In genomic region chr15:92098869-92099268, GRCh38 we compare ENCODE assay signal across 19 cellular contexts.
DNase-seq lines count a peak whose midpoint lies in the region; ATAC-seq and TF ChIP-seq lines count a peak whose summit lies in the region.
"Had no signal": no experiment of that assay in that cellular context is flagged by ENCODE, and none has a peak within 500 bp of the region (broad histone marks: within the 10 kb centered on the region; RNA-seq: fewer than 3 reads in every experiment).

No MANE protein-coding gene starts in this region.

- H4K20me1 ChIP-seq in neural progenitor cell (ENCODE audit: low read depth), result no peaks in the 10 kb centered on the region

- no peak overlapping the region for H3K27ac Mint-ChIP-seq in neural progenitor cell
- H3K27ac Mint-ChIP-seq: activated CD4-positive, alpha-beta T cell treated with anti-CD3 and anti-CD28 coated beads, Interleukin-2, amount 10 ng/mL, durations not matched to agents 7 days and 5 days; activated naive CD8-positive, alpha-beta T cell treated with anti-CD3 and anti-CD28 coated beads, Interleukin-2, amount 50 U/mL, for 24 hours; T-helper 1 cell treated with Interleukin-12 subunit alpha and Interleukin-12 subunit beta and Interleukin-4 antibody, amounts not matched to agents 30 μg/mL and 1 μg/mL, for 36 hours had no signal

- peaks cover 7% of the 10 kb centered on the region for H3K36me3 ChIP-seq in left ventricle myocardium inferior
- no peaks in the 10 kb centered on the region for H3K36me3 ChIP-seq in neural progenitor cell
- H3K36me3 ChIP-seq in gastrocnemius medialis, result no peaks in the 10 kb centered on the region
- H3K36me3 ChIP-seq: BE2C, pancreas, Peyer's patch, thoracic aorta had no signal

- CTCF ChIA-PET in GM10248 (lab: Yijun Ruan, JAX), result interaction anchor here (0.8 to 3.6 kb wide), 10 partner anchors 9 to 616 kb away, joined by 3 to 21 read pairs (median 3); no protein-coding TSS in a partner anchor

- POLR2A ChIA-PET in GM10248 (lab: Yijun Ruan, JAX), result no interaction called here

- H3K4me3 Mint-ChIP-seq in neural progenitor cell, result no peak overlapping the region
- H3K4me3 Mint-ChIP-seq: activated CD4-positive, alpha-beta T cell treated with anti-CD3 and anti-CD28 coated beads, Interleukin-2, amount 10 ng/mL, durations not matched to agents 7 days and 5 days; activated naive CD8-positive, alpha-beta T cell treated with anti-CD3 and anti-CD28 coated beads, Interleukin-2, amount 50 U/mL, for 24 hours; activated T-cell treated with anti-CD3 and anti-CD28 coated beads, Interleukin-2, amount 50 U/mL, for 4 hours; T-helper 1 cell treated with Interleukin-12 subunit alpha and Interleukin-12 subunit beta and Interleukin-4 antibody, amounts not matched to agents 30 μg/mL and 1 μg/mL, for 36 hours had no signal

- peaks cover 4% of the 10 kb centered on the region for H3F3A ChIP-seq in neural progenitor cell (ENCODE audit: low read depth)

- peak in 10 of 14 donors; percentile 9 to 60 (median 34) for DNase-seq in C1 segment of cervical spinal cord (lab: John Stamatoyannopoulos, UW)
- peak in 40 of 56 donors; percentile 3 to 84 (median 41) for DNase-seq in amygdala (lab: John Stamatoyannopoulos, UW)
- peak; percentile 41 for DNase-seq in left ventricle myocardium inferior
- DNase-seq in neural progenitor cell (ENCODE audit: low spot score), result peak; percentile 65
- DNase-seq in NCI-H526 treated with DMSO at 0.1 percent for 48 hours (lab: John Stamatoyannopoulos, UW), result no peak
- no peak for DNase-seq in gastrocnemius medialis
- no peak for DNase-seq in GM10248 (ENCODE audit: extremely low spot score)
- DNase-seq in UCSD-AML1 (lab: John Stamatoyannopoulos, UW; ENCODE audit: unreplicated experiment), result no peak
- DNase-seq: activated CD4-positive, alpha-beta T cell treated with anti-CD3 and anti-CD28 coated beads, Interleukin-2, amount 10 ng/mL, durations not matched to agents 7 days and 5 days; activated naive CD8-positive, alpha-beta T cell treated with anti-CD3 and anti-CD28 coated beads, Interleukin-2, amount 50 U/mL, for 24 hours; activated T-cell treated with anti-CD3 and anti-CD28 coated beads, Interleukin-2, amount 50 U/mL, for 4 hours; BE2C; cerebellar nuclear complex; NCI-H1417; NCI-H69; pancreas; Peyer's patch had no signal

- peaks cover 31% of the 10 kb centered on the region for H3K4me1 Mint-ChIP-seq in neural progenitor cell

- H3K27me3 ChIP-seq in left ventricle myocardium inferior (ENCODE audit: low read depth) (no peaks in the 10 kb centered on the region), neural progenitor cell (no peaks in the 10 kb centered on the region), gastrocnemius medialis (no peaks in the 10 kb centered on the region)
- H3K27me3 ChIP-seq: BE2C, pancreas, Peyer's patch had no signal

- H3K27ac ChIP-seq in left ventricle myocardium inferior (replicated peaks) (no peak overlapping the region), neural progenitor cell (no peak overlapping the region), gastrocnemius medialis (no peak overlapping the region)
- H3K27ac ChIP-seq: pancreas, Peyer's patch, thoracic aorta had no signal

- TF ChIP-seq CTCF in left ventricle myocardium inferior (IDR thresholded peaks at IDR 0.05; ENCODE audit: borderline replicate concordance) (peak; percentile 7), neural progenitor cell (IDR thresholded peaks at IDR 0.05) (peak; percentile 40), gastrocnemius medialis (IDR thresholded peaks at IDR 0.05 in 4 of 5, conservative IDR thresholded peaks at IDR 0.05 in 1 of 5) (no peak), GM10248 (IDR thresholded peaks at IDR 0.05; ENCODE audit: control extremely low read depth, extremely low read depth, low read depth, missing control alignments) (no peak)

- H3K36me3 Mint-ChIP-seq in neural progenitor cell, result no peaks in the 10 kb centered on the region

- H3K9ac ChIP-seq in neural progenitor cell, result no peak overlapping the region

- no peak for TF ChIP-seq POLR2A in gastrocnemius medialis (IDR thresholded peaks at IDR 0.05)

- peaks cover 4% of the 10 kb centered on the region for H3K27me3 Mint-ChIP-seq in neural progenitor cell (ENCODE audit: insufficient read depth, low read depth)
- H3K27me3 Mint-ChIP-seq: activated CD4-positive, alpha-beta T cell treated with anti-CD3 and anti-CD28 coated beads, Interleukin-2, amount 10 ng/mL, durations not matched to agents 7 days and 5 days; activated naive CD8-positive, alpha-beta T cell treated with anti-CD3 and anti-CD28 coated beads, Interleukin-2, amount 50 U/mL, for 24 hours had no signal

- H3K9me3 Mint-ChIP-seq in neural progenitor cell, result peaks cover 3% of the 10 kb centered on the region
- H3K9me3 Mint-ChIP-seq: activated naive CD8-positive, alpha-beta T cell treated with anti-CD3 and anti-CD28 coated beads, Interleukin-2, amount 50 U/mL, for 24 hours; activated T-cell treated with anti-CD3 and anti-CD28 coated beads, Interleukin-2, amount 50 U/mL, for 4 hours; T-helper 1 cell treated with Interleukin-12 subunit alpha and Interleukin-12 subunit beta and Interleukin-4 antibody, amounts not matched to agents 30 μg/mL and 1 μg/mL, for 36 hours had no signal

- in situ Hi-C loops in gastrocnemius medialis (cut with MboI; ENCODE audit: low sequenced_read_pairs in 4 of 4), result loop anchor here in 3 of 4 donors (25.0 kb wide), 2 partner anchors 262 to 613 kb away; no protein-coding TSS in a partner anchor

- H3K79me2 ChIP-seq in neural progenitor cell (ENCODE audit: low read depth), result no peaks in the 10 kb centered on the region

- no peak overlapping the region for H3K4me3 ChIP-seq in left ventricle myocardium inferior
- no peak overlapping the region for H3K4me3 ChIP-seq in neural progenitor cell
- no peak overlapping the region for H3K4me3 ChIP-seq in gastrocnemius medialis
- H3K4me3 ChIP-seq: pancreas, Peyer's patch, thoracic aorta had no signal

- no peak for ATAC-seq in gastrocnemius medialis
- ATAC-seq: activated naive CD8-positive, alpha-beta T cell treated with anti-CD3 and anti-CD28 coated beads, Interleukin-2, amount 50 U/mL, for 24 hours; activated T-cell treated with anti-CD3 and anti-CD28 coated beads, Interleukin-2, amount 50 U/mL, for 4 hours had no signal

- H3K4me2 ChIP-seq in neural progenitor cell, result no peak overlapping the region

- intact Hi-C loops in left ventricle myocardium inferior (cut with micrococcal nuclease) (loop anchor here (5.0 kb wide), 1 partner anchor 128 kb away; no protein-coding TSS in a partner anchor), gastrocnemius medialis (cut with DNase I; ENCODE audit: low total_unique reads) (loop anchor here (5.0 to 10.0 kb wide), 3 partner anchors 128 to 616 kb away; no protein-coding TSS in a partner anchor)

- peak overlapping the region; percentile 83 for H2AFZ ChIP-seq in neural progenitor cell (replicated peaks)

- H3K9me3 ChIP-seq in left ventricle myocardium inferior (replicated peaks), result no peaks in the 10 kb centered on the region
- H3K9me3 ChIP-seq in neural progenitor cell (ENCODE audit: low read depth), result no peaks in the 10 kb centered on the region
- no peaks in the 10 kb centered on the region for H3K9me3 ChIP-seq in gastrocnemius medialis
- H3K9me3 ChIP-seq: BE2C, pancreas, Peyer's patch, thoracic aorta had no signal

- peaks cover 22% of the 10 kb centered on the region for H3K4me1 ChIP-seq in left ventricle myocardium inferior
- H3K4me1 ChIP-seq in neural progenitor cell, result peaks cover 24% of the 10 kb centered on the region
- H3K4me1 ChIP-seq in gastrocnemius medialis, result no peaks in the 10 kb centered on the region
- H3K4me1 ChIP-seq: BE2C, pancreas had no signal

Comparison
In these comparisons a context has a peak if more than half of its experiments do, and no peak if none do; other contexts are left out.
1. DNase-seq: peak in C1 segment of cervical spinal cord (10 of 14), amygdala (40 of 56), left ventricle myocardium inferior (single experiment) and neural progenitor cell (single experiment); none in NCI-H526 treated with DMSO at 0.1 percent for 48 hours (single experiment), gastrocnemius medialis (0 of 2), GM10248 (single experiment) and UCSD-AML1 (single experiment).
2. CTCF ChIP-seq: peak in left ventricle myocardium inferior (single experiment) and neural progenitor cell (single experiment); none in gastrocnemius medialis (0 of 5) and GM10248 (single experiment).